In genomic region chr11:10695821-10696220, GRCh38 we compare ENCODE assay signal across 20 cellular contexts. TPM values are rescaled to one million over a fixed set of nuclear protein-coding genes. Genes with fewer than 3 reads are reported as not detected.
"Had no signal": no experiment of that assay in that cellular context is flagged by ENCODE, and none has a peak within 500 bp of the region (broad histone marks: within the 10 kb centered on the region; RNA-seq: fewer than 3 reads in every experiment).

No MANE protein-coding gene starts in this region.

- H3K36me3 ChIP-seq: breast epithelium, pancreas, right lobe of liver had no signal

- DNase-seq: activated CD4-positive, alpha-beta T cell treated with anti-CD3 and anti-CD28 coated beads, Interleukin-2, amount 50 U/mL, for 1 hour; activated CD8-positive, alpha-beta memory T cell treated with anti-CD3 and anti-CD28 coated beads, Interleukin-2, amount 50 U/mL, for 4 hours; activated naive CD4-positive, alpha-beta T cell treated with anti-CD3 and anti-CD28 coated beads for 36 hours; activated T-cell treated with anti-CD3 and anti-CD28 coated beads, Interleukin-2, amount 50 U/mL, for 4 hours; anterior cingulate cortex; cortex of kidney; foreskin melanocyte; hypothalamus; kidney; naive thymus-derived CD8-positive, alpha-beta T cell; pancreas; right lobe of liver; stimulated activated CD4-positive, alpha-beta T cell treated with anti-CD3 and anti-CD28 coated beads, Interleukin-4, amount 100 ng/mL, for 1 hour; T-helper 1 cell; T1000; testis had no signal

- H3K4me2 ChIP-seq: smooth muscle cell had no signal

- H3K27me3 ChIP-seq: breast epithelium, pancreas, right lobe of liver, testis had no signal

- H3K4me1 ChIP-seq: breast epithelium, pancreas, right lobe of liver had no signal

- ATAC-seq: activated CD4-positive, CD25-positive, alpha-beta regulatory T cell treated with anti-CD3 and anti-CD28 coated beads, Interleukin-2, amount 50 U/mL, for 24 hours; activated T-cell treated with anti-CD3 and anti-CD28 coated beads, Interleukin-2, amount 50 U/mL, for 4 hours; esophagus mucosa; naive thymus-derived CD8-positive, alpha-beta T cell; pancreas; right lobe of liver had no signal

- H3K9me3 ChIP-seq: pancreas, right lobe of liver, testis had no signal

- H3K27ac ChIP-seq: pancreas, right lobe of liver had no signal

- H3K4me3 ChIP-seq: breast epithelium, pancreas, right lobe of liver, smooth muscle cell, testis had no signal

RNA-seq across cellular contexts. Expression of gene IRAG1, which starts 2.3 kb away (rescaled TPM):
- total RNA-seq: activated naive CD4-positive, alpha-beta T cell treated with anti-CD3 and anti-CD28 coated beads for 36 hours; naive thymus-derived CD8-positive, alpha-beta T cell had no signal
- polyA plus RNA-seq: naive thymus-derived CD8-positive, alpha-beta T cell had no signal
